14 cellular contexts compared by ENCODE assay signal in genomic region chr2:42236911-42237310, GRCh38.
DNase-seq lines count a peak whose midpoint lies in the region; ATAC-seq and TF ChIP-seq lines count a peak whose summit lies in the region.
"Had no signal": no experiment of that assay in that cellular context is flagged by ENCODE, and none has a peak within 500 bp of the region (broad histone marks: within the 10 kb centered on the region; RNA-seq: fewer than 3 reads in every experiment).

No MANE protein-coding gene starts in this region.

- no peaks in the 10 kb centered on the region for H3K27me3 Mint-ChIP-seq in activated T-cell treated with anti-CD3 and anti-CD28 coated beads, Interleukin-2, amount 50 U/mL, for 72 hours (ENCODE audit: low read depth)
- no peaks in the 10 kb centered on the region for H3K27me3 Mint-ChIP-seq in IgD-negative memory B cell
- H3K27me3 Mint-ChIP-seq in central memory CD8-positive, alpha-beta T cell = no peaks in the 10 kb centered on the region
- H3K27me3 Mint-ChIP-seq in stimulated activated memory B cell treated with anti-CD40 and anti-IgM and Interleukin-4, amounts not matched to agents 10 μg/mL and 1 μg/mL and 100 μg/mL, for 72 hours = no peaks in the 10 kb centered on the region

- no peaks in the 10 kb centered on the region for H3K9me3 ChIP-seq in heart right ventricle
- H3K9me3 ChIP-seq: BLaER1 had no signal

- no peak for ATAC-seq in activated T-cell treated with anti-CD3 and anti-CD28 coated beads, Interleukin-2, amount 50 U/mL, for 72 hours (replicated peaks in 1 of 2)
- ATAC-seq in central memory CD8-positive, alpha-beta T cell (replicated peaks; ENCODE audit: extremely low read depth, poor library complexity, severe bottlenecking) = no peak
- ATAC-seq in stimulated activated memory B cell treated with anti-CD40 and anti-IgM and Interleukin-4, amounts not matched to agents 10 μg/mL and 1 μg/mL and 100 μg/mL, for 72 hours = no peak
- ATAC-seq in heart right ventricle (no peak), HG02973 (IDR thresholded peaks at IDR 0.05; ENCODE audit: unreplicated experiment) (no peak)
- ATAC-seq: GM12878, GM23338 had no signal

- intact Hi-C loops in heart right ventricle (cut with DNase I) = loop anchor here in 3 of 10 donors (5.0 kb wide), 2 partner anchors 140 to 145 kb away; no protein-coding TSS in a partner anchor

- H3K27me3 ChIP-seq in heart right ventricle = no peaks in the 10 kb centered on the region
- H3K27me3 ChIP-seq: BLaER1 had no signal

- H3K4me1 ChIP-seq in heart right ventricle = peaks cover 0 to 35% (median 6%) of the 10 kb centered on the region in 9 donors

- peak overlapping the region; percentile 75 for H3K27ac Mint-ChIP-seq in activated T-cell treated with anti-CD3 and anti-CD28 coated beads, Interleukin-2, amount 50 U/mL, for 72 hours
- H3K27ac Mint-ChIP-seq in IgD-negative memory B cell = peak overlapping the region in 2 of 3 donors; percentile 46 to 48
- H3K27ac Mint-ChIP-seq in central memory CD8-positive, alpha-beta T cell (ENCODE audit: low read depth) = peak overlapping the region; percentile 41
- peak overlapping the region; percentile 69 for H3K27ac Mint-ChIP-seq in stimulated activated memory B cell treated with anti-CD40 and anti-IgM and Interleukin-4, amounts not matched to agents 10 μg/mL and 1 μg/mL and 100 μg/mL, for 72 hours
- H3K27ac Mint-ChIP-seq: GM23338 had no signal

- no peaks in the 10 kb centered on the region for H3K36me3 Mint-ChIP-seq in activated T-cell treated with anti-CD3 and anti-CD28 coated beads, Interleukin-2, amount 50 U/mL, for 72 hours (ENCODE audit: insufficient read depth in 2 of 2)
- H3K36me3 Mint-ChIP-seq in IgD-negative memory B cell = no peaks in the 10 kb centered on the region
- peaks cover 17% of the 10 kb centered on the region for H3K36me3 Mint-ChIP-seq in central memory CD8-positive, alpha-beta T cell (ENCODE audit: insufficient read depth)
- peaks cover 12% of the 10 kb centered on the region for H3K36me3 Mint-ChIP-seq in stimulated activated memory B cell treated with anti-CD40 and anti-IgM and Interleukin-4, amounts not matched to agents 10 μg/mL and 1 μg/mL and 100 μg/mL, for 72 hours

- 100% methylated on average over 2 of the region's 2 CpGs for WGBS in heart right ventricle, 2 donors

- H3K4me3 Mint-ChIP-seq in activated T-cell treated with anti-CD3 and anti-CD28 coated beads, Interleukin-2, amount 50 U/mL, for 72 hours = no peak overlapping the region
- H3K4me3 Mint-ChIP-seq in IgD-negative memory B cell = no peak overlapping the region
- H3K4me3 Mint-ChIP-seq in central memory CD8-positive, alpha-beta T cell = peak overlapping the region; percentile 23
- H3K4me3 Mint-ChIP-seq in stimulated activated memory B cell treated with anti-CD40 and anti-IgM and Interleukin-4, amounts not matched to agents 10 μg/mL and 1 μg/mL and 100 μg/mL, for 72 hours = no peak overlapping the region
- H3K4me3 Mint-ChIP-seq: GM23338 had no signal

- H3K4me1 Mint-ChIP-seq in activated T-cell treated with anti-CD3 and anti-CD28 coated beads, Interleukin-2, amount 50 U/mL, for 72 hours (ENCODE audit: low read depth) = peaks cover 49% of the 10 kb centered on the region
- peaks cover 52 to 57% (median 54%) of the 10 kb centered on the region in 3 donors for H3K4me1 Mint-ChIP-seq in IgD-negative memory B cell
- H3K4me1 Mint-ChIP-seq in central memory CD8-positive, alpha-beta T cell = peaks cover 69% of the 10 kb centered on the region
- peaks cover 87% of the 10 kb centered on the region for H3K4me1 Mint-ChIP-seq in stimulated activated memory B cell treated with anti-CD40 and anti-IgM and Interleukin-4, amounts not matched to agents 10 μg/mL and 1 μg/mL and 100 μg/mL, for 72 hours

- H3K36me3 ChIP-seq in heart right ventricle = no peaks in the 10 kb centered on the region
- H3K36me3 ChIP-seq: BLaER1 had no signal

- no peak for DNase-seq in activated T-cell treated with anti-CD3 and anti-CD28 coated beads, Interleukin-2, amount 50 U/mL, for 72 hours
- DNase-seq in activated T-cell treated with anti-CD3 and anti-CD28 coated beads for 4 hours (no peak), heart right ventricle (no peak)
- DNase-seq in central memory CD8-positive, alpha-beta T cell (ENCODE audit: low spot score in 2 of 2) = no peak
- DNase-seq: 8988T, AML-193, DMS79, H7 had no signal

- H3K9me3 Mint-ChIP-seq in activated T-cell treated with anti-CD3 and anti-CD28 coated beads, Interleukin-2, amount 50 U/mL, for 72 hours = no peaks in the 10 kb centered on the region
- no peaks in the 10 kb centered on the region for H3K9me3 Mint-ChIP-seq in IgD-negative memory B cell
- no peaks in the 10 kb centered on the region for H3K9me3 Mint-ChIP-seq in central memory CD8-positive, alpha-beta T cell
- no peaks in the 10 kb centered on the region for H3K9me3 Mint-ChIP-seq in stimulated activated memory B cell treated with anti-CD40 and anti-IgM and Interleukin-4, amounts not matched to agents 10 μg/mL and 1 μg/mL and 100 μg/mL, for 72 hours
- H3K9me3 Mint-ChIP-seq: GM23338 had no signal

- TF ChIP-seq CTCF in heart right ventricle (IDR thresholded peaks at IDR 0.05) = no peak

- H3K4me3 ChIP-seq in heart right ventricle = no peak overlapping the region
- H3K4me3 ChIP-seq: BLaER1, GM12878, GM23338 had no signal

- no peak overlapping the region for H3K27ac ChIP-seq in heart right ventricle
- H3K27ac ChIP-seq: BLaER1 had no signal
